In genomic region chr1:161605762-161606540, GRCh38 we compare ENCODE assay signal across 8 cellular contexts. TPM values are rescaled to one million over a fixed set of nuclear protein-coding genes. Genes with fewer than 3 reads are reported as not detected.
DNase-seq lines count a peak whose midpoint lies in the region; ATAC-seq, FAIRE-seq and TF ChIP-seq lines count a peak whose summit lies in the region.
"Not testable (repeated sequence)": the region's sequence is repeated elsewhere in the genome, so short reads cannot be mapped to it uniquely, and the experiment has no call there.

No MANE protein-coding gene starts in this region.

- peak; percentile 67 for ATAC-seq in activated CD8-positive, alpha-beta memory T cell treated with anti-CD3 and anti-CD28 coated beads, Interleukin-2, amount 10 ng/mL, durations not matched to agents 7 days and 5 days
- ATAC-seq in upper lobe of left lung (ENCODE audit: low FRiP score in 2 of 2), result peak; percentile 9 to 94

- peaks cover 19% of the 10 kb centered on the region for H3K4me1 Mint-ChIP-seq in CD14-positive monocyte
- H3K4me1 Mint-ChIP-seq in activated CD8-positive, alpha-beta memory T cell treated with anti-CD3 and anti-CD28 coated beads, Interleukin-2, amount 10 ng/mL, durations not matched to agents 7 days and 5 days, result not testable (repeated sequence)

- peaks cover 14% of the 10 kb centered on the region for H3K27me3 ChIP-seq in HUES6 (ENCODE audit: control insufficient read depth, insufficient read depth, low read length)
- H3K27me3 ChIP-seq in bronchial epithelial cell (ENCODE audit: control insufficient read depth, insufficient read depth, low read length); kidney epithelial cell (ENCODE audit: control insufficient read depth, insufficient read depth, low read length); upper lobe of left lung: not testable (repeated sequence)

- H3K36me3 ChIP-seq in HUES6 (ENCODE audit: control insufficient read depth, insufficient read depth, low read length); bronchial epithelial cell (ENCODE audit: control insufficient read depth, insufficient read depth, low read length); kidney epithelial cell (ENCODE audit: control insufficient read depth, insufficient read depth, low read length); upper lobe of left lung: not testable (repeated sequence)

- 46 to 60% methylated on average over 13 to 18 of the region's 78 CpGs for WGBS in upper lobe of left lung, 2 donors

- H3K9me3 Mint-ChIP-seq in CD14-positive monocyte, result peaks cover 0 to 38% (median 21%) of the 10 kb centered on the region in 7 donors
- not testable (repeated sequence) for H3K9me3 Mint-ChIP-seq in activated CD8-positive, alpha-beta memory T cell treated with anti-CD3 and anti-CD28 coated beads, Interleukin-2, amount 10 ng/mL, durations not matched to agents 7 days and 5 days (ENCODE audit: low read depth)

- DNase-seq in CD14-positive monocyte (ENCODE audit: low spot score); activated CD8-positive, alpha-beta memory T cell treated with anti-CD3 and anti-CD28 coated beads, Interleukin-2, amount 10 ng/mL, durations not matched to agents 7 days and 5 days; kidney epithelial cell (ENCODE audit: low read depth): not testable (repeated sequence)
- DNase-seq in bronchial epithelial cell (ENCODE audit: low read depth), result peak; percentile 50
- peak; percentile 25 for DNase-seq in fibroblast of villous mesenchyme (ENCODE audit: low read depth)
- DNase-seq in posterior vena cava (ENCODE audit: low spot score), result peak; percentile 89
- DNase-seq in upper lobe of left lung, result peak in 1 of 2 donors; percentile 88

- H3K4me1 ChIP-seq in HUES6 (ENCODE audit: control insufficient read depth, insufficient read depth, low read length); upper lobe of left lung: not testable (repeated sequence)

- H3K9me3 ChIP-seq in HUES6 (ENCODE audit: control insufficient read depth, insufficient read depth, low read depth, low read length); upper lobe of left lung: not testable (repeated sequence)

- CTCF ChIA-PET in activated CD8-positive, alpha-beta memory T cell treated with anti-CD3 and anti-CD28 coated beads, Interleukin-2, amount 10 ng/mL, durations not matched to agents 7 days and 5 days (lab: Charles Lee), result interaction anchor here (1.2 kb wide), 1 partner anchor 131 kb away, joined by 3 read pairs; no protein-coding TSS in a partner anchor

- peaks cover 37 to 47% of the 10 kb centered on the region in 2 donors for H3K36me3 Mint-ChIP-seq in CD14-positive monocyte
- H3K36me3 Mint-ChIP-seq in activated CD8-positive, alpha-beta memory T cell treated with anti-CD3 and anti-CD28 coated beads, Interleukin-2, amount 10 ng/mL, durations not matched to agents 7 days and 5 days, result not testable (repeated sequence)

- not testable (repeated sequence) for H3K9ac ChIP-seq in HUES6 (ENCODE audit: low read length)

- H3K4me3 ChIP-seq in HUES6 (ENCODE audit: low read depth, low read length), result peak overlapping the region; percentile 26; the same call in 1 of the 2 replicates
- peak overlapping the region; percentile 24 for H3K4me3 ChIP-seq in bronchial epithelial cell (ENCODE audit: low read depth, low read length)
- H3K4me3 ChIP-seq in fibroblast of villous mesenchyme (ENCODE audit: low read depth, low read length), result peak overlapping the region; percentile 34
- peak overlapping the region; percentile 25 for H3K4me3 ChIP-seq in kidney epithelial cell (ENCODE audit: low read depth, low read length)
- H3K4me3 ChIP-seq in upper lobe of left lung, result peak overlapping the region in 2 of 4 donors; percentile 22 to 24

- not testable (repeated sequence) for TF ChIP-seq POLR2A in upper lobe of left lung (IDR thresholded peaks at IDR 0.05)

- H3K27ac Mint-ChIP-seq in CD14-positive monocyte; activated CD8-positive, alpha-beta memory T cell treated with anti-CD3 and anti-CD28 coated beads, Interleukin-2, amount 10 ng/mL, durations not matched to agents 7 days and 5 days: not testable (repeated sequence)

- H3K27me3 Mint-ChIP-seq in CD14-positive monocyte (ENCODE audit: low read depth in 3 of 3), result peaks cover 38 to 74% (median 56%) of the 10 kb centered on the region in 3 donors
- H3K27me3 Mint-ChIP-seq in activated CD8-positive, alpha-beta memory T cell treated with anti-CD3 and anti-CD28 coated beads, Interleukin-2, amount 10 ng/mL, durations not matched to agents 7 days and 5 days, result peaks cover 40% of the 10 kb centered on the region

- FAIRE-seq in bronchial epithelial cell (lab: Jason Lieb, UNC), result not testable (repeated sequence)

- not testable (repeated sequence) for TF ChIP-seq EP300 in upper lobe of left lung (IDR thresholded peaks at IDR 0.05)

- H3K4me3 Mint-ChIP-seq in CD14-positive monocyte, result peak overlapping the region; percentile 16 to 57
- not testable (repeated sequence) for H3K4me3 Mint-ChIP-seq in activated CD8-positive, alpha-beta memory T cell treated with anti-CD3 and anti-CD28 coated beads, Interleukin-2, amount 10 ng/mL, durations not matched to agents 7 days and 5 days

- not testable (repeated sequence) for H3K27ac ChIP-seq in HUES6 (ENCODE audit: low read depth, low read length); upper lobe of left lung

- not testable (repeated sequence) for TF ChIP-seq CTCF in CD14-positive monocyte (IDR thresholded peaks at IDR 0.05); bronchial epithelial cell (IDR thresholded peaks at IDR 0.05; ENCODE audit: insufficient read depth, low read length, severe bottlenecking); fibroblast of villous mesenchyme (IDR thresholded peaks at IDR 0.05; ENCODE audit: insufficient read depth, low read depth, low read length); kidney epithelial cell (IDR thresholded peaks at IDR 0.05; ENCODE audit: insufficient read depth, low read length, poor library complexity, severe bottlenecking); upper lobe of left lung (IDR thresholded peaks at IDR 0.05)

- intact Hi-C loops in CD14-positive monocyte (cut with micrococcal nuclease); posterior vena cava (cut with DNase I): not testable (repeated sequence)

RNA-seq across cellular contexts. Expression of gene FCGR3B, which starts 25.0 kb away (rescaled TPM):
- polyA plus RNA-seq in CD14-positive monocyte, result 1 to 10 TPM in 1 of 2 donors, under 1 TPM in 1; 0.53 to 1.3 TPM
- total RNA-seq in activated CD8-positive, alpha-beta memory T cell treated with anti-CD3 and anti-CD28 coated beads, Interleukin-2, amount 10 ng/mL, durations not matched to agents 7 days and 5 days, result under 1 TPM in 1 of 2 experiments, not detected in 1; 0.37 TPM
- total RNA-seq in bronchial epithelial cell (not detected in 2 replicates), fibroblast of villous mesenchyme (not detected in 2 replicates), kidney epithelial cell (not detected in 2 replicates), posterior vena cava (1 to 10 TPM; 4.5 to 9.3 TPM), upper lobe of left lung (10 to 100 TPM in 5 of 6 donors, 1 to 10 TPM in 1; 6.3 to 59.2 (median 20.4) TPM)

RNA-seq across cellular contexts. Expression of gene FCGR3A, which starts 56.3 kb away (rescaled TPM):
- polyA plus RNA-seq in CD14-positive monocyte, result 100 to 1,000 TPM in 1 of 2 donors, 10 to 100 TPM in 1; 35.9 to 131 TPM
- total RNA-seq in activated CD8-positive, alpha-beta memory T cell treated with anti-CD3 and anti-CD28 coated beads, Interleukin-2, amount 10 ng/mL, durations not matched to agents 7 days and 5 days, result 1 to 10 TPM in 1 of 2 experiments, under 1 TPM in 1; 0.61 to 1.6 TPM
- total RNA-seq in bronchial epithelial cell (not detected in 2 replicates), fibroblast of villous mesenchyme (not detected in 2 replicates), kidney epithelial cell (0.79 TPM in 1 of 2 replicates, not detected in the other), posterior vena cava (10 to 100 TPM; 41.0 to 64.2 TPM), upper lobe of left lung (100 to 1,000 TPM in 2 of 6 donors, 10 to 100 TPM in 4; 20.8 to 237 (median 82.8) TPM)

RNA-seq across cellular contexts. Expression of gene FCGR2B, which starts 57.0 kb away (rescaled TPM):
- 10 to 100 TPM; 12.1 to 41.5 TPM for polyA plus RNA-seq in CD14-positive monocyte
- under 1 TPM in 1 of 2 experiments, not detected in 1; 0.20 TPM for total RNA-seq in activated CD8-positive, alpha-beta memory T cell treated with anti-CD3 and anti-CD28 coated beads, Interleukin-2, amount 10 ng/mL, durations not matched to agents 7 days and 5 days
- total RNA-seq in bronchial epithelial cell, result under 0.01 TPM in 1 of 2 replicates, not detected in the other
- total RNA-seq in fibroblast of villous mesenchyme, result not detected in 2 replicates
- not detected in 2 replicates for total RNA-seq in kidney epithelial cell
- total RNA-seq in posterior vena cava, result 10 to 100 TPM in 1 of 2 donors, 1 to 10 TPM in 1; 7.4 to 33.0 TPM
- total RNA-seq in upper lobe of left lung, result 10 to 100 TPM in 4 of 6 donors, 1 to 10 TPM in 2; 5.4 to 33.9 (median 22.0) TPM

Comparison
In these comparisons a context has a peak if more than half of its experiments do, and no peak if none do; other contexts are left out.
1. RNA of gene FCGR3A, which starts 56.3 kb away (total RNA-seq): 20.8 to 237 TPM in upper lobe of left lung and 41.0 to 64.2 TPM in posterior vena cava; 0.61 to 1.6 TPM in activated CD8-positive, alpha-beta memory T cell treated with anti-CD3 and anti-CD28 coated beads, Interleukin-2, amount 10 ng/mL, durations not matched to agents 7 days and 5 days, 0.79 TPM in kidney epithelial cell, not detected in bronchial epithelial cell and not detected in fibroblast of villous mesenchyme; every median in the first group is over 4 times any median in the second.